12 cellular contexts compared by ENCODE assay signal in the genomic region with DNA sequence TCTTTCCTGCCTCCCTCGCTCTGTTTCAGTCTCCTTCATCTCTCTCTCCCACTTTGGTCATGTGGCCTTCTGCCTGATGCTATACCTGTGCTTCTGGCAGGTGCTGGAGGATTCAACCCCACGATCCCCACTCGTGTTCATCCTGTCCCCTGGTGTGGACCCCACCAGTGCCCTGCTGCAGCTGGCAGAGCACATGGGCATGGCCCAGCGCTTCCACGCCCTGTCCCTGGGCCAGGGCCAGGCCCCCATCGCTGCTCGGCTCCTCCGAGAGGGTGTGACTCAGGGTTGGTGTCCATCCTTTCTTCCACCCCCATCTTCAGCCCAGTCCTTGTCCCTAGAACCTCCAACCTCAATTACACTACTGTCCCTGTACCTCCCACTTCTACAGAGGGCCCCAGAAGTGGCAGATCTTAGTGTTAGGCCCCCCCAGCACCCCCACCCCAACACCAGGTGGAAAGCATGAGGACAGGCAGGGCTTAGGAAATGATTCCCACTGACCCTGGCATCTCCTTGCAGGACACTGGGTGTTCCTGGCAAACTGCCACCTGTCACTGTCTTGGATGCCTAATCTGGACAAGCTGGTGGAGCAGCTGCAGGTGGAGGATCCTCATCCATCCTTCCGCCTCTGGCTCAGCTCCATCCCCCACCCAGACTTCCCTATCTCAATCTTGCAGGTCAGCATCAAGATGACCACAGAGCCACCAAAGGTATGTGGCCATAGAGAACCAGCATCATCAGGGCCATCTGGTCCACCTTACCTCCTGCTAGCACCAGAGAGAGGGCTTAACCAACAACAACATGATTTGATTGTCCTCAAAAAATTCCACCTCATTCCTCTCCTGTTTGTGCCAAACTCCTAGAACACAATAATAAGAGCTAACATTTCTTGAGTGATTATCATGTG. TPM values are rescaled to one million over a fixed set of nuclear protein-coding genes. Genes with fewer than 3 reads are reported as not detected.
"Had no signal": no experiment of that assay in that cellular context is flagged by ENCODE, and none has a peak within 500 bp of the region (broad histone marks: within the 10 kb centered on the region; RNA-seq: fewer than 3 reads in every experiment).

No MANE protein-coding gene starts in this region.

- H3K4me3 Mint-ChIP-seq: naive thymus-derived CD4-positive, alpha-beta T cell had no signal

- H3K9me3 ChIP-seq: psoas muscle, right lobe of liver, upper lobe of left lung had no signal

- H3K4me1 ChIP-seq: psoas muscle, right lobe of liver, upper lobe of left lung had no signal

- H3K27ac Mint-ChIP-seq: activated naive CD4-positive, alpha-beta T cell treated with anti-CD3 and anti-CD28 coated beads, Interleukin-2, amount 50 U/mL, for 72 hours had no signal

- H3K27me3 ChIP-seq: brain microvascular endothelial cell, right lobe of liver, upper lobe of left lung had no signal

- H3K27ac ChIP-seq: brain microvascular endothelial cell, foreskin keratinocyte, psoas muscle, right lobe of liver, upper lobe of left lung had no signal

- H3K36me3 ChIP-seq: brain microvascular endothelial cell, right lobe of liver, upper lobe of left lung had no signal

- H3K4me3 ChIP-seq: psoas muscle, right lobe of liver, upper lobe of left lung had no signal

- H3K36me3 Mint-ChIP-seq: activated naive CD4-positive, alpha-beta T cell treated with anti-CD3 and anti-CD28 coated beads, Interleukin-2, amount 50 U/mL, for 72 hours; naive thymus-derived CD4-positive, alpha-beta T cell had no signal

- H3K9me3 Mint-ChIP-seq: activated naive CD4-positive, alpha-beta T cell treated with anti-CD3 and anti-CD28 coated beads, Interleukin-2, amount 50 U/mL, for 72 hours; naive thymus-derived CD4-positive, alpha-beta T cell had no signal

- DNase-seq: activated T-cell treated with anti-CD3 and anti-CD28 coated beads, Interleukin-2, amount 50 U/mL, for 1 hour; brain microvascular endothelial cell; foreskin keratinocyte; left cardiac atrium; naive thymus-derived CD4-positive, alpha-beta T cell; psoas muscle; right lobe of liver; stimulated activated CD4-positive, alpha-beta T cell treated with anti-CD3 and anti-CD28 coated beads, Interleukin-2, amount 100 ng/mL, for 24 hours; stimulated activated naive CD4-positive, alpha-beta T cell; T-helper 2 cell had no signal

RNA-seq across cellular contexts. Expression of a gene that starts 30.6 kb away (rescaled TPM):
- polyA plus RNA-seq: naive thymus-derived CD4-positive, alpha-beta T cell had no signal
